ENCODE assay signal across 1 cellular context in genomic region chr4:81965454-81965853, GRCh38.
TF ChIP-seq lines count a peak whose summit lies in the region.

No MANE protein-coding gene starts in this region.

TF ChIP-seq in GM12878, 131 proteins besides CTCF, POLR2A, EP300 and RAD21 (continued from another document):
- no peak for TF ChIP-seq CEBPZ (IDR thresholded peaks at IDR 0.05; ENCODE audit: low read depth, low read length)
TF ChIP-seq in GM12878: peak in this region for 0.
